In the genomic region with DNA sequence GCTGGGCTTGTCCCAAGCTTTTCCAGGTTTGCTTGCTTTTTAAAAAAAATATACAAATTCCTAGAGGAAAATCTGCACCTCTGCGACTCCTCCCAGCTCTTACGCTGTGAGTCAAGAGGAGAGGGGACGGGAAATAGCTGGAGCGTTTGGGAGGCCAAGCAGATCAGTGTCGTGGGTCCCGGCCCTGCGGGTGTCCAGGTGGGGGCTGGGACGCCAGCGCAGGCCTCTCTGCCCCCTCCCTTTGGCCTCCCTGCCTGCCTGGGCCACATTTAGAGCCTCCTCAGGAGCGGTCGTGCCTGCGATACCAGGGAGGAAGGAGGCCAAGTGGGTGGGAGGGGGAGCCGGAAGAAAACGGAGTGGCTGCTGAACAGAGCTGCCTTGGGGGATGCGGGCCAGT, we compare ENCODE assay signal across 20 cellular contexts. TPM values are rescaled to one million over a fixed set of nuclear protein-coding genes. Genes with fewer than 3 reads are reported as not detected.
"Had no signal": no experiment of that assay in that cellular context is flagged by ENCODE, and none has a peak within 500 bp of the region (broad histone marks: within the 10 kb centered on the region; RNA-seq: fewer than 3 reads in every experiment).

No MANE protein-coding gene starts in this region.

- DNase-seq: activated B cell treated with CpG ODN at 0.5 μM for 24 hours; activated CD4-positive, alpha-beta T cell treated with anti-CD3 and anti-CD28 coated beads for 48 hours; activated CD8-positive, alpha-beta T cell treated with anti-CD3 and anti-CD28 coated beads for 36 hours; activated effector memory CD4-positive, alpha-beta T cell treated with Interleukin-2 at 50 U/mL for 16 hours; activated naive CD8-positive, alpha-beta T cell treated with anti-CD3 and anti-CD28 coated beads for 36 hours; activated T-cell treated with anti-CD3 and anti-CD28 coated beads, Interleukin-2, amount 50 U/mL, for 4 hours; cerebellar nuclear complex; effector CD8-positive, alpha-beta T cell; esophagus squamous epithelium; kidney glomerular epithelial cell; naive B cell; stimulated activated CD4-positive, alpha-beta T cell treated with anti-CD3 and anti-CD28 coated beads, Interleukin-4, amount 100 ng/mL, for 4 hours; stimulated activated CD8-positive, alpha-beta memory T cell treated with anti-CD3 and anti-CD28 coated beads, Interleukin-4, amount 100 ng/mL, for 48 hours; stimulated activated naive CD4-positive, alpha-beta T cell treated with Interleukin-2 at 50 U/mL for 16 hours; transverse colon had no signal

- H3K27me3 ChIP-seq: transverse colon had no signal

- H3K27me3 Mint-ChIP-seq: activated B cell treated with CpG ODN at 0.5 μM for 24 hours; activated CD8-positive, alpha-beta T cell treated with anti-CD3 and anti-CD28 coated beads for 36 hours had no signal

- H3K4me3 Mint-ChIP-seq: activated B cell treated with CpG ODN at 0.5 μM for 24 hours; activated CD8-positive, alpha-beta T cell treated with anti-CD3 and anti-CD28 coated beads for 36 hours; activated naive CD8-positive, alpha-beta T cell treated with anti-CD3 and anti-CD28 coated beads for 36 hours; activated T-cell treated with anti-CD3 and anti-CD28 coated beads, Interleukin-2, amount 50 U/mL, for 4 hours; naive B cell had no signal

- H3K4me1 Mint-ChIP-seq: activated naive CD8-positive, alpha-beta T cell treated with anti-CD3 and anti-CD28 coated beads for 36 hours had no signal

- H3K36me3 Mint-ChIP-seq: activated naive CD8-positive, alpha-beta T cell treated with anti-CD3 and anti-CD28 coated beads for 36 hours; naive B cell had no signal

- FAIRE-seq: endothelial cell of umbilical vein, TTC549 had no signal

- H3K9me3 Mint-ChIP-seq: activated B cell treated with CpG ODN at 0.5 μM for 24 hours; activated CD8-positive, alpha-beta T cell treated with anti-CD3 and anti-CD28 coated beads for 36 hours; activated naive CD8-positive, alpha-beta T cell treated with anti-CD3 and anti-CD28 coated beads for 36 hours; activated T-cell treated with anti-CD3 and anti-CD28 coated beads, Interleukin-2, amount 50 U/mL, for 4 hours; naive B cell had no signal

- ATAC-seq: activated CD8-positive, alpha-beta T cell treated with anti-CD3 and anti-CD28 coated beads for 36 hours; activated T-cell treated with anti-CD3 and anti-CD28 coated beads, Interleukin-2, amount 50 U/mL, for 4 hours had no signal

- H3K4me2 ChIP-seq: smooth muscle cell had no signal

- H3K36me3 ChIP-seq: neutrophil, transverse colon had no signal

- H3K27ac Mint-ChIP-seq: activated B cell treated with CpG ODN at 0.5 μM for 24 hours; activated CD8-positive, alpha-beta T cell treated with anti-CD3 and anti-CD28 coated beads for 36 hours; activated naive CD8-positive, alpha-beta T cell treated with anti-CD3 and anti-CD28 coated beads for 36 hours; naive B cell had no signal

- H3K27ac ChIP-seq: esophagus squamous epithelium, neutrophil, transverse colon had no signal

- H3K4me3 ChIP-seq: esophagus squamous epithelium, smooth muscle cell, transverse colon had no signal

- H3K9me3 ChIP-seq: esophagus squamous epithelium, neutrophil, transverse colon had no signal

RNA-seq across cellular contexts. Expression of a gene that starts 9.0 kb away (rescaled TPM):
- total RNA-seq: activated CD8-positive, alpha-beta T cell treated with anti-CD3 and anti-CD28 coated beads for 36 hours; activated naive CD8-positive, alpha-beta T cell treated with anti-CD3 and anti-CD28 coated beads for 36 hours; activated T-cell treated with anti-CD3 and anti-CD28 coated beads, Interleukin-2, amount 50 U/mL, for 4 hours; endothelial cell of umbilical vein; T-helper 2 cell treated with Interferon-gamma antibody and Interleukin-4, amounts not matched to agents 100 ng/mL and 5 ng/mL, for 36 hours had no signal
